1 cellular context compared by ENCODE assay signal in the genomic region with DNA sequence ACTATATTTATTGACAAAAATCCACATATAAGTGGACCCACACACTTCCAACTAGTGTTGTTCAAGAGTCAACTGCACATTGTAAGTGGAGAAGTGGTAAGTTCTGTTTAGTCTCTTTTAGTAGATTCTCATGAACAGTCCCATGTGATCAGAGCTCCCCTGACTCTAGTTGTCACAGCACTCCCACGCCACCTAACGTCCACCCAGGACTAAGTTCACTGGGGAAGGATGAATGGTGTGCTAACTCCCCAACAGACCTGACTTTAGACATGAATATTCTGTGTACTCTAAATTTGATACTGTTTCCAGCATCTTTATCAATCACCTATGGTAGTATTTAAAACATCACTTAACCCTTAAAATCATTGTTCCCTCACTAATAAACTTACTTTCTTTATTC.
TF ChIP-seq lines count a peak whose summit lies in the region.

No MANE protein-coding gene starts in this region.

TF ChIP-seq in H1, 55 proteins besides CTCF, POLR2A, EP300 and RAD21 (continued from another document):
- TF ChIP-seq USF2 (IDR thresholded peaks at IDR 0.05; ENCODE audit: low read length): no peak
- TF ChIP-seq PHF8 (conservative IDR thresholded peaks at IDR 0.05; ENCODE audit: low read depth, low read length): no peak
